In the genomic region with DNA sequence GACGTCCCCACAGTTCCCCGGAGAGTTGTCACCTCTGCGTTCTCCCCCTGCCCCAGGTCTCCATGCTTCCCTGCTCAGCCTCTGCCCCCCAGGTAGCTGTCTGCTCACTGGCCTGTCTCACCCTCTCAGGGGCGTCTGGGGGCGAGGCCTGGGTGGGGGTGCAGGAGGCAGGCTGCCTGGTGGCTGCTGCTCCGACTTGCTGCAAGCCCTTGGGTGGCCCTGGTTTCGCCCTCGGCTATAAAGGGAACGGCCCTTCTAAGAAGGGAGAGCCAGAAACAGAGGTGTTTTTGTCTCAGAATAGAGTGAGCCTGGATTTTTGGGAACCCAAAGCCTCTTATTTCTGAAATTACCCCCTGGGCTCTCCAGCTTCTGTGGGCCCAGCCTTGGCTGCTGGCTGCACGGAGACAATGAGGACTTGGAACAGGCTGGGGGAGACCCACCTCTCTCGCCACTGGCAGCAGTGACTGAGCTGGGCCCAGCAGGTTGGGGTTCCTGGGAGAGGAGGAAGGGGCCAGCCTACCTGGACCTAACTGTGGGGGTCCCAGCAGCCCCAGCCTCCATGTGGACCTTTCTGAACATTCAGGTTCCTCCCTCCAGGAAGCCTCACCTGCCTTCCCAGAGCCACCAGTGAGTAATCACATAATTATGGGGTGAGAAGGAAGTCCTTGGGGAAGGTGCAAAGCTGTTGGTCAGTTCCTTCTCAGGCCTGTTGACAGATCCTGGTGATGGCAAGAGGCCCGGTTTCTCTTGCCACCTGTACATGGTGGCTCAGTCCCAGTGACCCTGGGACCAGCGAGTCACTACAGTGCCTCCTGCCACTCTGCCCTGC, we compare ENCODE assay signal across 13 cellular contexts. TPM values are rescaled to one million over a fixed set of nuclear protein-coding genes. Genes with fewer than 3 reads are reported as not detected.
DNase-seq lines count a peak whose midpoint lies in the region; ATAC-seq and TF ChIP-seq lines count a peak whose summit lies in the region.
"Had no signal": no experiment of that assay in that cellular context is flagged by ENCODE, and none has a peak within 500 bp of the region (broad histone marks: within the 10 kb centered on the region; RNA-seq: fewer than 3 reads in every experiment).

No MANE protein-coding gene starts in this region.

- no peaks in the 10 kb centered on the region for H3F3A ChIP-seq in smooth muscle cell (ENCODE audit: low read depth)

- no peak overlapping the region for H3K4me3 Mint-ChIP-seq in activated CD4-positive, alpha-beta T cell treated with anti-CD3 and anti-CD28 coated beads, Interleukin-2, amount 10 ng/mL, durations not matched to agents 7 days and 5 days
- H3K4me3 Mint-ChIP-seq: activated CD4-positive, alpha-beta memory T cell treated with anti-CD3 and anti-CD28 coated beads, Interleukin-2, amount 10 ng/mL, durations not matched to agents 7 days and 5 days; neural crest cell had no signal

- DNase-seq in activated CD4-positive, alpha-beta T cell treated with anti-CD3 and anti-CD28 coated beads, Interleukin-2, amount 10 ng/mL, durations not matched to agents 7 days and 5 days: no peak
- DNase-seq in activated CD4-positive, alpha-beta T cell treated with anti-CD3 and anti-CD28 coated beads, Interleukin-2, amount 50 U/mL, for 1 hour: no peak
- DNase-seq in RWPE1 (ENCODE audit: low spot score) (peak; percentile 92), islet precursor cell (peak; percentile 96), smooth muscle cell (lab: John Stamatoyannopoulos, UW; ENCODE audit: unreplicated experiment) (no peak)
- DNase-seq: activated CD4-positive, alpha-beta memory T cell treated with anti-CD3 and anti-CD28 coated beads, Interleukin-2, amount 10 ng/mL, durations not matched to agents 7 days and 5 days; gastrocnemius medialis; NCI-H1694; SHP77 had no signal

- POLR2A ChIA-PET in activated CD4-positive, alpha-beta T cell treated with anti-CD3 and anti-CD28 coated beads, Interleukin-2, amount 10 ng/mL, durations not matched to agents 7 days and 5 days (lab: Charles Lee): no interaction called here
- POLR2A ChIA-PET in RWPE1 (lab: Yijun Ruan, JAX; ENCODE audit: low non-redundant PET): no interaction called here

- no peak overlapping the region for H3K4me2 ChIP-seq in smooth muscle cell

- H3K9me3 Mint-ChIP-seq in activated CD4-positive, alpha-beta T cell treated with anti-CD3 and anti-CD28 coated beads, Interleukin-2, amount 10 ng/mL, durations not matched to agents 7 days and 5 days: no peaks in the 10 kb centered on the region
- H3K9me3 Mint-ChIP-seq: activated CD4-positive, alpha-beta memory T cell treated with anti-CD3 and anti-CD28 coated beads, Interleukin-2, amount 10 ng/mL, durations not matched to agents 7 days and 5 days; neural crest cell had no signal

- H4K20me1 ChIP-seq in smooth muscle cell (ENCODE audit: low read depth): no peaks in the 10 kb centered on the region

- ATAC-seq in HG02973 (IDR thresholded peaks at IDR 0.05; ENCODE audit: unreplicated experiment) (no peak), GM18861 (IDR thresholded peaks at IDR 0.05; ENCODE audit: unreplicated experiment) (no peak), GM21526 (IDR thresholded peaks at IDR 0.05; ENCODE audit: low FRiP score, unreplicated experiment) (no peak)
- ATAC-seq: gastrocnemius medialis had no signal

- H3K27me3 Mint-ChIP-seq in activated CD4-positive, alpha-beta T cell treated with anti-CD3 and anti-CD28 coated beads, Interleukin-2, amount 10 ng/mL, durations not matched to agents 7 days and 5 days: no peaks in the 10 kb centered on the region
- H3K27me3 Mint-ChIP-seq: activated CD4-positive, alpha-beta memory T cell treated with anti-CD3 and anti-CD28 coated beads, Interleukin-2, amount 10 ng/mL, durations not matched to agents 7 days and 5 days had no signal

- no peaks in the 10 kb centered on the region for H3K27me3 ChIP-seq in smooth muscle cell (ENCODE audit: low read depth)
- H3K27me3 ChIP-seq: gastrocnemius medialis had no signal

- H3K4me3 ChIP-seq in smooth muscle cell: no peak overlapping the region
- H3K4me3 ChIP-seq: gastrocnemius medialis had no signal

- H3K36me3 Mint-ChIP-seq in activated CD4-positive, alpha-beta T cell treated with anti-CD3 and anti-CD28 coated beads, Interleukin-2, amount 10 ng/mL, durations not matched to agents 7 days and 5 days (ENCODE audit: low read depth): peaks cover 18% of the 10 kb centered on the region

- peaks cover 3% of the 10 kb centered on the region for H3K4me1 ChIP-seq in smooth muscle cell (ENCODE audit: low read depth)
- H3K4me1 ChIP-seq: gastrocnemius medialis had no signal

- H3K27ac ChIP-seq in RWPE1 (no peak overlapping the region), smooth muscle cell (ENCODE audit: low read depth) (peak overlapping the region; percentile 72)
- H3K27ac ChIP-seq: gastrocnemius medialis had no signal

- no peak overlapping the region for H2AFZ ChIP-seq in smooth muscle cell (ENCODE audit: low read depth)

- no peaks in the 10 kb centered on the region for H3K36me3 ChIP-seq in smooth muscle cell (ENCODE audit: low read depth)
- H3K36me3 ChIP-seq: gastrocnemius medialis had no signal

- peak overlapping the region; percentile 6 for H3K9ac ChIP-seq in smooth muscle cell (ENCODE audit: low read depth)

- no peaks in the 10 kb centered on the region for H3K79me2 ChIP-seq in smooth muscle cell (ENCODE audit: low read depth)

- CTCF ChIA-PET in activated CD4-positive, alpha-beta T cell treated with anti-CD3 and anti-CD28 coated beads, Interleukin-2, amount 10 ng/mL, durations not matched to agents 7 days and 5 days (lab: Charles Lee): no interaction called here
- CTCF ChIA-PET in RWPE1 (lab: Yijun Ruan, JAX): no interaction called here

- no peak for TF ChIP-seq CTCF in RWPE1 (conservative IDR thresholded peaks at IDR 0.05; ENCODE audit: low read depth)
- no peak for TF ChIP-seq CTCF in smooth muscle cell (IDR thresholded peaks at IDR 0.05; ENCODE audit: borderline replicate concordance, insufficient read depth, poor library complexity, severe bottlenecking)

- H3K9me3 ChIP-seq in smooth muscle cell (replicated peaks; ENCODE audit: low read depth): no peaks in the 10 kb centered on the region
- H3K9me3 ChIP-seq: gastrocnemius medialis had no signal

- H3K4me1 Mint-ChIP-seq in activated CD4-positive, alpha-beta T cell treated with anti-CD3 and anti-CD28 coated beads, Interleukin-2, amount 10 ng/mL, durations not matched to agents 7 days and 5 days: peaks cover 64% of the 10 kb centered on the region

- peak overlapping the region; percentile 95 for H3K27ac Mint-ChIP-seq in activated CD4-positive, alpha-beta T cell treated with anti-CD3 and anti-CD28 coated beads, Interleukin-2, amount 10 ng/mL, durations not matched to agents 7 days and 5 days
- H3K27ac Mint-ChIP-seq: activated CD4-positive, alpha-beta memory T cell treated with anti-CD3 and anti-CD28 coated beads, Interleukin-2, amount 10 ng/mL, durations not matched to agents 7 days and 5 days had no signal

- WGBS in smooth muscle cell (ENCODE audit: low lambda C conversion rate): 71% methylated on average over 13 of the region's 13 CpGs

RNA-seq across cellular contexts. Expression of gene SPNS2, which starts 15.5 kb away (rescaled TPM):
- under 1 TPM; 0.25 to 0.29 TPM for total RNA-seq in activated CD4-positive, alpha-beta T cell treated with anti-CD3 and anti-CD28 coated beads, Interleukin-2, amount 10 ng/mL, durations not matched to agents 7 days and 5 days
- 15.9 and 16.5 TPM in 2 replicates for total RNA-seq in smooth muscle cell
- polyA plus RNA-seq in smooth muscle cell: 5.1 and 44.1 TPM in 2 replicates

RNA-seq across cellular contexts. Expression of gene SPNS3, which starts 49.5 kb away (rescaled TPM):
- 1 to 10 TPM; 6.5 to 8.0 TPM for total RNA-seq in activated CD4-positive, alpha-beta T cell treated with anti-CD3 and anti-CD28 coated beads, Interleukin-2, amount 10 ng/mL, durations not matched to agents 7 days and 5 days
- total RNA-seq in smooth muscle cell: 0.09 TPM in 1 of 2 replicates, not detected in the other
- 1.1 TPM in 1 of 2 replicates, not detected in the other for polyA plus RNA-seq in smooth muscle cell
- total RNA-seq: gastrocnemius medialis, neural crest cell had no signal

Comparison
In these comparisons a context has a peak if more than half of its experiments do, and no peak if none do; other contexts are left out.
1. DNase-seq: peak in RWPE1 (single experiment) and islet precursor cell (single experiment); none in activated CD4-positive, alpha-beta T cell treated with anti-CD3 and anti-CD28 coated beads, Interleukin-2, amount 10 ng/mL, durations not matched to agents 7 days and 5 days (single experiment), activated CD4-positive, alpha-beta T cell treated with anti-CD3 and anti-CD28 coated beads, Interleukin-2, amount 50 U/mL, for 1 hour (single experiment) and smooth muscle cell (single experiment).
2. RNA of gene SPNS2, which starts 15.5 kb away (total RNA-seq): 15.9 to 16.5 TPM in smooth muscle cell; 0.25 to 0.29 TPM in activated CD4-positive, alpha-beta T cell treated with anti-CD3 and anti-CD28 coated beads, Interleukin-2, amount 10 ng/mL, durations not matched to agents 7 days and 5 days; every median in the first group is over 10 times any median in the second.